Comparison of ENCODE assay signal across 20 cellular contexts in genomic region chr1:170669586-170670332, GRCh38. TPM values are rescaled to one million over a fixed set of nuclear protein-coding genes. Genes with fewer than 3 reads are reported as not detected.
A peak's percentile ranks its signal among the peaks of the same experiment; 100 is the strongest.
DNase-seq lines count a peak whose midpoint lies in the region; ATAC-seq and TF ChIP-seq lines count a peak whose summit lies in the region.
"Had no signal": no experiment of that assay in that cellular context is flagged by ENCODE, and none has a peak within 500 bp of the region (broad histone marks: within the 10 kb centered on the region; RNA-seq: fewer than 3 reads in every experiment).

No MANE protein-coding gene starts in this region.

- CTCF ChIA-PET in AG04450 (lab: Charles Lee) = interaction anchor here (1.4 to 1.9 kb wide), 3 partner anchors 20 to 659 kb away, joined by 4 to 10 read pairs (median 5); no protein-coding TSS in a partner anchor
- CTCF ChIA-PET in activated CD4-positive, alpha-beta memory T cell treated with anti-CD3 and anti-CD28 coated beads, Interleukin-2, amount 10 ng/mL, durations not matched to agents 7 days and 5 days (lab: Charles Lee) = interaction anchor here (0.8 to 0.9 kb wide), 2 partner anchors 19 to 549 kb away, joined by 3 to 6 read pairs; no protein-coding TSS in a partner anchor

- H3K27me3 ChIP-seq in AG04450 (ENCODE audit: control insufficient read depth, insufficient read depth, low read length) (no peaks in the 10 kb centered on the region), adipocyte (replicated peaks; ENCODE audit: control insufficient read depth, insufficient read depth, low read length) (no peaks in the 10 kb centered on the region)

- POLR2A ChIA-PET in AG04450 (lab: Yijun Ruan, JAX) = no interaction called here
- POLR2A ChIA-PET in activated CD4-positive, alpha-beta memory T cell treated with anti-CD3 and anti-CD28 coated beads, Interleukin-2, amount 10 ng/mL, durations not matched to agents 7 days and 5 days (lab: Charles Lee) = no interaction called here

- DNase-seq in AG04450 (ENCODE audit: low read depth, low spot score) = no peak
- peak; percentile 41 for DNase-seq in adipocyte (ENCODE audit: low read depth)
- DNase-seq in skeletal muscle cell (ENCODE audit: low read depth) = no peak
- no peak for DNase-seq in activated T-cell treated with anti-CD3 and anti-CD28 coated beads, Interleukin-2, amount 50 U/mL, for 1 hour
- no peak for DNase-seq in ecto neural progenitor cell (ENCODE audit: low spot score)
- no peak for DNase-seq in activated CD4-positive, alpha-beta memory T cell treated with anti-CD3 and anti-CD28 coated beads, Interleukin-2, amount 10 ng/mL, durations not matched to agents 7 days and 5 days
- DNase-seq: activated gamma-delta T cell treated with Interleukin-2 at 50 U/mL for 16 hours; CD8-positive, alpha-beta memory T cell; DND-41; GOT3; left lung; mucosa of descending colon; NCI-H1930; NK-92 treated with Interleukin-12 subunit alpha and Interleukin-12 subunit beta, amount 100 ng/mL, for 24 hours; small intestine had no signal

- no peaks in the 10 kb centered on the region for H3K9me3 Mint-ChIP-seq in activated CD4-positive, alpha-beta memory T cell treated with anti-CD3 and anti-CD28 coated beads, Interleukin-2, amount 10 ng/mL, durations not matched to agents 7 days and 5 days

- peak overlapping the region; percentile 40 for H3K4me3 ChIP-seq in AG04450 (ENCODE audit: low read depth, low read length)
- H3K4me3 ChIP-seq in adipocyte (ENCODE audit: low read length) = peak overlapping the region; percentile 90
- peak overlapping the region; percentile 4 for H3K4me3 ChIP-seq in iPS-11a (ENCODE audit: low read depth, low read length)
- peak overlapping the region; percentile 20 for H3K4me3 ChIP-seq in skeletal muscle cell (ENCODE audit: low read depth, low read length)
- H3K4me3 ChIP-seq: left lung, mucosa of descending colon, thoracic aorta had no signal

- peak overlapping the region; percentile 99 for H3K9ac ChIP-seq in adipocyte (ENCODE audit: low read length)

- H3K4me1 ChIP-seq in adipocyte (ENCODE audit: control insufficient read depth, insufficient read depth, low read length) = peaks cover 73% of the 10 kb centered on the region

- no peak overlapping the region for H3K4me3 Mint-ChIP-seq in activated CD4-positive, alpha-beta memory T cell treated with anti-CD3 and anti-CD28 coated beads, Interleukin-2, amount 10 ng/mL, durations not matched to agents 7 days and 5 days

- ATAC-seq in HG03442 (IDR thresholded peaks at IDR 0.05; ENCODE audit: unreplicated experiment) = no peak
- ATAC-seq: gastroesophageal sphincter, left lung, mucosa of descending colon had no signal

- H3K27me3 Mint-ChIP-seq in activated CD4-positive, alpha-beta memory T cell treated with anti-CD3 and anti-CD28 coated beads, Interleukin-2, amount 10 ng/mL, durations not matched to agents 7 days and 5 days = peaks cover 87% of the 10 kb centered on the region

- TF ChIP-seq CTCF in AG04450 (IDR thresholded peaks at IDR 0.05; ENCODE audit: low read depth, low read length) = no peak

- no peak overlapping the region for H3K27ac ChIP-seq in AG04450 (ENCODE audit: low read depth, low read length)
- H3K27ac ChIP-seq: gastroesophageal sphincter, left lung had no signal

- H3K9me3 ChIP-seq in AG04450 (ENCODE audit: control insufficient read depth, insufficient read depth, low read length) (peaks cover 24% of the 10 kb centered on the region), adipocyte (ENCODE audit: control insufficient read depth, low read length) (no peaks in the 10 kb centered on the region)
- H3K9me3 ChIP-seq: gastroesophageal sphincter, left lung, mucosa of descending colon, thoracic aorta had no signal

- peaks cover 4% of the 10 kb centered on the region for H3K36me3 ChIP-seq in adipocyte (ENCODE audit: control insufficient read depth, insufficient read depth, low read length, severe bottlenecking)
- H3K36me3 ChIP-seq: gastroesophageal sphincter, left lung, thoracic aorta had no signal

- H3K4me1 Mint-ChIP-seq in activated CD4-positive, alpha-beta memory T cell treated with anti-CD3 and anti-CD28 coated beads, Interleukin-2, amount 10 ng/mL, durations not matched to agents 7 days and 5 days = peaks cover 19% of the 10 kb centered on the region

- H3K36me3 Mint-ChIP-seq in activated CD4-positive, alpha-beta memory T cell treated with anti-CD3 and anti-CD28 coated beads, Interleukin-2, amount 10 ng/mL, durations not matched to agents 7 days and 5 days (ENCODE audit: low read depth) = peaks cover 3% of the 10 kb centered on the region
- H3K36me3 Mint-ChIP-seq: CD8-positive, alpha-beta memory T cell had no signal

- H3K27ac Mint-ChIP-seq in activated CD4-positive, alpha-beta memory T cell treated with anti-CD3 and anti-CD28 coated beads, Interleukin-2, amount 10 ng/mL, durations not matched to agents 7 days and 5 days = no peak overlapping the region
- H3K27ac Mint-ChIP-seq: CD8-positive, alpha-beta memory T cell had no signal

RNA-seq across cellular contexts. Expression of gene PRRX1, which starts 5.8 kb away (rescaled TPM):
- 88.4 and 107 TPM in 2 replicates for polyA plus RNA-seq in AG04450 (2011; rRNA removed)
- 118 and 128 TPM in 2 replicates for polyA minus RNA-seq in AG04450 (2011; rRNA and poly(A)+ RNA removed)
- not detected for total RNA-seq in activated CD4-positive, alpha-beta memory T cell treated with anti-CD3 and anti-CD28 coated beads, Interleukin-2, amount 10 ng/mL, durations not matched to agents 7 days and 5 days
- total RNA-seq: CD8-positive, alpha-beta memory T cell; NCI-H460 had no signal
- polyA plus RNA-seq: CD8-positive, alpha-beta memory T cell had no signal

Comparison
In these comparisons a context has a peak if more than half of its experiments do, and no peak if none do; other contexts are left out.
1. H3K4me3 ChIP-seq: peak in every context shown above with its lines; median percentile 90 in adipocyte; 40 in AG04450; 20 in skeletal muscle cell; 4 in iPS-11a.